ENCODE assay signal across 14 cellular contexts in genomic region chr9:83059417-83059816, GRCh38. TPM values are rescaled to one million over a fixed set of nuclear protein-coding genes. Genes with fewer than 3 reads are reported as not detected.
A peak's percentile ranks its signal among the peaks of the same experiment; 100 is the strongest.
DNase-seq lines count a peak whose midpoint lies in the region; TF ChIP-seq lines count a peak whose summit lies in the region.
"Had no signal": no experiment of that assay in that cellular context is flagged by ENCODE, and none has a peak within 500 bp of the region (broad histone marks: within the 10 kb centered on the region; RNA-seq: fewer than 3 reads in every experiment).

No MANE protein-coding gene starts in this region.

- DNase-seq in DMS53 (lab: John Stamatoyannopoulos, UW) (peak; percentile 35), DMS53 treated with DMSO at 0.1 percent for 48 hours (lab: John Stamatoyannopoulos, UW; ENCODE audit: unreplicated experiment) (no peak), NCI-H2196 (lab: John Stamatoyannopoulos, UW; ENCODE audit: unreplicated experiment) (peak; percentile 30), mammary epithelial cell (peak; percentile 27), type B pancreatic cell (ENCODE audit: extremely low spot score, unreplicated experiment) (no peak), NCI-H1417 (lab: John Stamatoyannopoulos, UW) (no peak), activated gamma-delta T cell treated with Interleukin-2 at 50 U/mL for 16 hours (no peak)
- DNase-seq in stimulated activated CD4-positive, alpha-beta T cell treated with anti-CD3 and anti-CD28 coated beads, Interleukin-2, amount 100 ng/mL, for 24 hours = no peak
- DNase-seq: 8988T, H9, NCI-H146, NCI-H2107 had no signal

- no peak for TF ChIP-seq CTCF in mammary epithelial cell (conservative IDR thresholded peaks at IDR 0.05 in 1 of 2, IDR thresholded peaks at IDR 0.05 in 1 of 2; ENCODE audit: extremely low read depth in 1 of 2, insufficient read depth in 1 of 2, low read depth in 1 of 2, low read length in 2 of 2)
- no peak for TF ChIP-seq CTCF in type B pancreatic cell (conservative IDR thresholded peaks at IDR 0.05)

- H3K4me1 Mint-ChIP-seq in type B pancreatic cell (ENCODE audit: unreplicated experiment) = peaks cover 25% of the 10 kb centered on the region

- no peak overlapping the region for H3K4me2 ChIP-seq in mammary epithelial cell (ENCODE audit: insufficient read depth, low read depth, low read length)
- H3K4me2 ChIP-seq: BLaER1 treated with 17β-estradiol and CSF1 and Interleukin-3, amounts not matched to agents 10 nM and 100 nM had no signal

- peaks cover 14% of the 10 kb centered on the region for H3K9me3 Mint-ChIP-seq in type B pancreatic cell

- no peaks in the 10 kb centered on the region for H4K20me1 ChIP-seq in mammary epithelial cell (ENCODE audit: insufficient read depth, low read length)
- H4K20me1 ChIP-seq: BLaER1 treated with 17β-estradiol and CSF1 and Interleukin-3, amounts not matched to agents 10 nM and 100 nM had no signal

- no peak overlapping the region for H3K4me3 ChIP-seq in mammary epithelial cell (replicated peaks in 1 of 3; ENCODE audit: insufficient read depth in 1 of 3, low read depth in 2 of 3, low read length in 3 of 3)
- H3K4me3 ChIP-seq: BLaER1 treated with 17β-estradiol and CSF1 and Interleukin-3, amounts not matched to agents 10 nM and 100 nM had no signal

- CTCF ChIA-PET in mammary epithelial cell (lab: Charles Lee; ENCODE audit: low non-redundant PET) = no interaction called here

- in situ Hi-C loops in mammary epithelial cell (cut with MboI; ENCODE audit: low sequenced_read_pairs in 2 of 2) = no loop called here

- dilution Hi-C loops in mammary epithelial cell (cut with HindIII; ENCODE audit: low sequenced_read_pairs) = no loop called here

- H3K9me3 ChIP-seq in mammary epithelial cell (replicated peaks; ENCODE audit: insufficient read depth, low read length) = no peaks in the 10 kb centered on the region

- peaks cover 26% of the 10 kb centered on the region for H3K4me1 ChIP-seq in mammary epithelial cell (ENCODE audit: insufficient read depth, low read length)

- no peaks in the 10 kb centered on the region for H3K27me3 ChIP-seq in mammary epithelial cell (ENCODE audit: insufficient read depth, low read length)

- intact Hi-C loops in mammary epithelial cell (cut with micrococcal nuclease) = no loop called here

- H3K27ac ChIP-seq in mammary epithelial cell (ENCODE audit: insufficient read depth, low read depth, low read length) = no peak overlapping the region
- H3K27ac ChIP-seq: BLaER1 treated with 17β-estradiol and CSF1 and Interleukin-3, amounts not matched to agents 10 nM and 100 nM had no signal

- H3K4me3 Mint-ChIP-seq in type B pancreatic cell = peak overlapping the region; percentile 35
- H3K4me3 Mint-ChIP-seq: H9 had no signal

- peaks cover 42% of the 10 kb centered on the region for H3K27me3 Mint-ChIP-seq in type B pancreatic cell

- no peak overlapping the region for H3K9ac ChIP-seq in mammary epithelial cell (ENCODE audit: insufficient read depth, low read length)
- H3K9ac ChIP-seq: BLaER1 treated with 17β-estradiol and CSF1 and Interleukin-3, amounts not matched to agents 10 nM and 100 nM had no signal

- H3K79me2 ChIP-seq in mammary epithelial cell (ENCODE audit: insufficient read depth, low read length) = peaks cover 29% of the 10 kb centered on the region

- H2AFZ ChIP-seq in mammary epithelial cell (ENCODE audit: low read depth, low read length) = no peak overlapping the region

- no TSS peak for BruUV-seq in mammary epithelial cell (replicated peaks; lab: Mats Ljungman, UMichigan)

- H3K27ac Mint-ChIP-seq in type B pancreatic cell = peak overlapping the region; percentile 99
- H3K27ac Mint-ChIP-seq: H9 had no signal

- 88% methylated on average over 1 of the region's 1 CpG for WGBS in mammary epithelial cell (ENCODE audit: low coverage, missing lambda C conversion rate)

- H3K36me3 Mint-ChIP-seq in type B pancreatic cell = peaks cover 29% of the 10 kb centered on the region

- H3K36me3 ChIP-seq in mammary epithelial cell (ENCODE audit: insufficient read depth, low read length) = no peaks in the 10 kb centered on the region
- H3K36me3 ChIP-seq: BLaER1 treated with 17β-estradiol and CSF1 and Interleukin-3, amounts not matched to agents 10 nM and 100 nM had no signal

RNA-seq across cellular contexts. Expression of gene RASEF, which starts 3.5 kb away (rescaled TPM):
- 1 to 10 TPM; 1.5 to 3.3 TPM for total RNA-seq in mammary epithelial cell
- 1.1 TPM for polyA plus RNA-seq in mammary epithelial cell
- polyA minus RNA-seq in mammary epithelial cell = 0.93 TPM
- 10.0 and 23.3 TPM in 2 replicates for total RNA-seq in type B pancreatic cell (ENCODE audit: low replicate concordance)
- polyA plus RNA-seq: HepG2 had no signal

Comparison
In these comparisons a context has a peak if more than half of its experiments do, and no peak if none do; other contexts are left out.
1. DNase-seq: peak in DMS53 (single experiment), NCI-H2196 (single experiment) and mammary epithelial cell (single experiment); none in DMS53 treated with DMSO at 0.1 percent for 48 hours (single experiment), type B pancreatic cell (single experiment), NCI-H1417 (0 of 3), stimulated activated CD4-positive, alpha-beta T cell treated with anti-CD3 and anti-CD28 coated beads, Interleukin-2, amount 100 ng/mL, for 24 hours (0 of 2) and activated gamma-delta T cell treated with Interleukin-2 at 50 U/mL for 16 hours (single experiment).